ENCODE assay signal across 8 cellular contexts in the genomic region with DNA sequence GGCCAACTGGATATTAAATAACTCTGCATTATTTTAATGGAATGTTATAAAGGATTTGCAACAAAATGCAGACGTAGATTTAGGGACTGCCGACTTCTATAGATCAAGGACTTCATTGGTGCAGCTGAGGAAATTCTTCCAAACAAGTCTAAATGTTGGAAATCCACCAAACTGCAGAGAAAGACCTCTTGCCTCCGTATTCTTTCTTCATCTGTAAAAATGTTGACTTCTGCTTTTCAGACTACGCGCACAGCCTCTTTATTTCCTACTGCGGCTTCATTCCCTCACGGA. TPM values are rescaled to one million over a fixed set of nuclear protein-coding genes. Genes with fewer than 3 reads are reported as not detected.
A peak's percentile ranks its signal among the peaks of the same experiment; 100 is the strongest.
DNase-seq lines count a peak whose midpoint lies in the region; ATAC-seq lines count a peak whose summit lies in the region.

No MANE protein-coding gene starts in this region.

- H3K27ac Mint-ChIP-seq in activated CD8-positive, alpha-beta T cell treated with anti-CD3 and anti-CD28 coated beads, Interleukin-2, amount 10 ng/mL, durations not matched to agents 7 days and 5 days, result peak overlapping the region; percentile 56

- peak overlapping the region; percentile 75 for H3K4me3 Mint-ChIP-seq in activated CD8-positive, alpha-beta T cell treated with anti-CD3 and anti-CD28 coated beads, Interleukin-2, amount 10 ng/mL, durations not matched to agents 7 days and 5 days

- H3K36me3 Mint-ChIP-seq in activated CD8-positive, alpha-beta T cell treated with anti-CD3 and anti-CD28 coated beads, Interleukin-2, amount 10 ng/mL, durations not matched to agents 7 days and 5 days (ENCODE audit: low read depth), result no peaks in the 10 kb centered on the region

- H3K9ac ChIP-seq in iPS-20b (ENCODE audit: low read depth, low read length), result peak overlapping the region; percentile 83; the same call in 1 of the 2 replicates

- peak overlapping the region; percentile 74 for H3K4me3 ChIP-seq in iPS-20b (ENCODE audit: low read length)

- no peaks in the 10 kb centered on the region for H3K9me3 Mint-ChIP-seq in activated CD8-positive, alpha-beta T cell treated with anti-CD3 and anti-CD28 coated beads, Interleukin-2, amount 10 ng/mL, durations not matched to agents 7 days and 5 days (ENCODE audit: insufficient read depth)

- POLR2A ChIA-PET in activated CD8-positive, alpha-beta T cell treated with anti-CD3 and anti-CD28 coated beads, Interleukin-2, amount 10 ng/mL, durations not matched to agents 7 days and 5 days (lab: Charles Lee), result no interaction called here

- H3K4me1 Mint-ChIP-seq in activated CD8-positive, alpha-beta T cell treated with anti-CD3 and anti-CD28 coated beads, Interleukin-2, amount 10 ng/mL, durations not matched to agents 7 days and 5 days (ENCODE audit: low read depth), result peaks cover 22% of the 10 kb centered on the region

- CTCF ChIA-PET in activated CD8-positive, alpha-beta T cell treated with anti-CD3 and anti-CD28 coated beads, Interleukin-2, amount 10 ng/mL, durations not matched to agents 7 days and 5 days (lab: Charles Lee), result interaction anchor here (1.1 kb wide), 1 partner anchor 59 kb away, joined by 3 read pairs; no protein-coding TSS in a partner anchor

- ATAC-seq in activated CD8-positive, alpha-beta T cell treated with anti-CD3 and anti-CD28 coated beads, Interleukin-2, amount 10 ng/mL, durations not matched to agents 7 days and 5 days, result no peak
- no peak for ATAC-seq in left lobe of liver

- H3K27ac ChIP-seq in iPS-20b (ENCODE audit: low read length) (no peak overlapping the region), substantia nigra (ENCODE audit: low read depth, low read length, poor library complexity, severe bottlenecking) (peak overlapping the region; percentile 99)

- peaks cover 8% of the 10 kb centered on the region; the same call in 1 of the 2 replicates for H3K27me3 ChIP-seq in iPS-20b (ENCODE audit: insufficient read depth, low read length)

- H3K27me3 Mint-ChIP-seq in activated CD8-positive, alpha-beta T cell treated with anti-CD3 and anti-CD28 coated beads, Interleukin-2, amount 10 ng/mL, durations not matched to agents 7 days and 5 days (ENCODE audit: low read depth), result peaks cover 11% of the 10 kb centered on the region

- DNase-seq in NOMO-1 treated with DMSO at 0.1 percent for 48 hours (lab: John Stamatoyannopoulos, UW; ENCODE audit: unreplicated experiment), result peak; percentile 90
- DNase-seq in NOMO-1 treated with dmso at 0.1 percent for 144 hours (lab: John Stamatoyannopoulos, UW; ENCODE audit: unreplicated experiment), result no peak
- DNase-seq in activated CD8-positive, alpha-beta T cell treated with anti-CD3 and anti-CD28 coated beads, Interleukin-2, amount 10 ng/mL, durations not matched to agents 7 days and 5 days, result no peak
- DNase-seq in substantia nigra (lab: John Stamatoyannopoulos, UW), result no peak
- no peak for DNase-seq in left lobe of liver (ENCODE audit: low spot score)
- no peak for DNase-seq in ACHN
- no peak for DNase-seq in NCI-H526 (lab: John Stamatoyannopoulos, UW)

- no peaks in the 10 kb centered on the region for H3K9me3 ChIP-seq in iPS-20b (ENCODE audit: insufficient read depth, low read depth, low read length)

- peaks cover 8% of the 10 kb centered on the region for H3K4me1 ChIP-seq in iPS-20b (ENCODE audit: insufficient read depth, low read length)

- in situ Hi-C loops in ACHN (cut with HindIII; ENCODE audit: low pct_ligation_motif_present, low pct_unique_long_range_greater_than_20kb, low sequenced_read_pairs), result no loop called here

- no peaks in the 10 kb centered on the region for H3K36me3 ChIP-seq in iPS-20b (ENCODE audit: insufficient read depth, low read depth, low read length)

RNA-seq across cellular contexts. Expression of gene QKI, which starts 1.5 kb away (rescaled TPM):
- 10 to 100 TPM; 55.3 to 58.6 TPM for total RNA-seq in activated CD8-positive, alpha-beta T cell treated with anti-CD3 and anti-CD28 coated beads, Interleukin-2, amount 10 ng/mL, durations not matched to agents 7 days and 5 days
- total RNA-seq in left lobe of liver, result 45.2 TPM
